12 cellular contexts compared by ENCODE assay signal in the genomic region with DNA sequence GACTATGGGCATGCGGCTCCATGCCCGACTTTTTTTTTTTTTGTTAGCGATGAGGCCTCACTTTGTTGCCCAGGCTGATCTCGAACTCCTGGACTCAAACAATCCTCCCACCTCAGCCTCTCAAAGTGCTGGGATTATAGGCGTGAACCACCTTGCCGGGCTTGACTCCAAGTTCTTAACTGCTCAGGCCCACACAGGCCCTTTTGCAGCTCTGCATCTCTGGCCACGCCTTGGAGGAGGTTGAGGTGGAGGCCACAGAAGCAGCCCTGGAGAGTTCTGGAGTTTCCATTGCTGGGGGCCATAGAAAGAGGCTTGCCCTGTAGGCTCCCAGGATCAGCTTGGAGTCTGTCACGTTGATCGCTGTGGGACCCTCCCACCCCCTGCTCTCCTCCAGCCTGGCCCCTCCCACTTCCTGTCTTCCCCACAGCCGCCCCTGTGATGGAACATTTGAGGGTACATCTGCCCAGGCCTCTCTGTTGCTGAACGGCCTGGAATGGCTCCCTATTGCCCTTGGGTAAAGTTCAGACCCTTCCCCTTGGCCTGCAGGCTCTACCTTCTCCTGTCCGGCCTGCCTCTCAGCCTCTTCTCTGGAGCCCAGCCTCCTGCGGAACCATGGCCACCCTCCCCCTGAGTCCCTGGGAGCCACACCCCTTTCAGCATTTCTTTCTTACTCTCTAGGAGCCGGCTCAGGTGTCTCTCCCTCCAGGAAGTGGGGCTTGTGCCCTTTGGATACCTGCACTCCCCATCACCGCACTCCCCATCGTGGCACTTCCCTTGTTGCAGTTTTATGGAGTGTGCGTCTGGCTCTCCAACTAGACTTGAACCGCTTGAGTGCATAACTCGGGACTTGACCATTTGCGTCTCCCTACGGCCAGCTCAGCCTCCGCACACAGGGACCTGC. TPM values are rescaled to one million over a fixed set of nuclear protein-coding genes. Genes with fewer than 3 reads are reported as not detected.
DNase-seq lines count a peak whose midpoint lies in the region; ATAC-seq, FAIRE-seq and TF ChIP-seq lines count a peak whose summit lies in the region.
"Had no signal": no experiment of that assay in that cellular context is flagged by ENCODE, and none has a peak within 500 bp of the region (broad histone marks: within the 10 kb centered on the region; RNA-seq: fewer than 3 reads in every experiment).

No MANE protein-coding gene starts in this region.

- no peaks in the 10 kb centered on the region for H3K9me3 Mint-ChIP-seq in WTC11
- H3K9me3 Mint-ChIP-seq in progenitor cell of endocrine pancreas (ENCODE audit: low read depth): no peaks in the 10 kb centered on the region

- peak; percentile 87 for ATAC-seq in WTC11
- ATAC-seq: left cardiac atrium had no signal

- H3K27me3 Mint-ChIP-seq in WTC11 (ENCODE audit: low read depth) (peaks cover 3% of the 10 kb centered on the region; the same call in 1 of the 2 replicates), progenitor cell of endocrine pancreas (no peaks in the 10 kb centered on the region)

- no peaks in the 10 kb centered on the region for H3K27me3 ChIP-seq in BLaER1
- no peaks in the 10 kb centered on the region for H3K27me3 ChIP-seq in MM.1S (replicated peaks; ENCODE audit: insufficient read depth, low read length)

- peak; percentile 84 for DNase-seq in WTC11 (ENCODE audit: low spot score)
- DNase-seq in activated naive CD8-positive, alpha-beta T cell treated with anti-CD3 and anti-CD28 coated beads, Interleukin-2, amount 50 U/mL, for 16 hours (ENCODE audit: low read depth, low spot score): peak; percentile 35
- no peak for DNase-seq in progenitor cell of endocrine pancreas (ENCODE audit: low spot score, unreplicated experiment)
- no peak for DNase-seq in GM19239 (ENCODE audit: insufficient read length, low spot score)
- DNase-seq in SHP77 treated with DMSO at 0.1 percent for 48 hours (lab: John Stamatoyannopoulos, UW): no peak
- no peak for DNase-seq in 8988T
- no peak for DNase-seq in MM.1S
- DNase-seq: left cardiac atrium, NCI-H146, SW 1271 had no signal

- H3K36me3 ChIP-seq in BLaER1 (no peaks in the 10 kb centered on the region), MM.1S (replicated peaks; ENCODE audit: insufficient read depth, low read length) (no peaks in the 10 kb centered on the region)

- H3K36me3 Mint-ChIP-seq in WTC11 (peaks cover 4% of the 10 kb centered on the region), progenitor cell of endocrine pancreas (ENCODE audit: insufficient read depth) (no peaks in the 10 kb centered on the region)

- H3K27ac ChIP-seq in BLaER1 (0 out of 2 replicates have a peak overlapping the region, but pooled peaks have one; percentile 19), MM.1S (ENCODE audit: low read length) (no peak overlapping the region)
- H3K27ac ChIP-seq: skin epidermis had no signal

- peak overlapping the region; percentile 72 for H3K4me2 ChIP-seq in BLaER1
- H3K4me2 ChIP-seq in MM.1S (ENCODE audit: low read depth, low read length): no peak overlapping the region

- H3K4me3 Mint-ChIP-seq in WTC11 (peak overlapping the region; percentile 97), progenitor cell of endocrine pancreas (ENCODE audit: low read depth) (peak overlapping the region; percentile 69)

- H3K9ac ChIP-seq in BLaER1 (no peak overlapping the region), MM.1S (ENCODE audit: low read length) (no peak overlapping the region)

- H3K4me3 ChIP-seq in BLaER1: no peak overlapping the region
- no peak overlapping the region for H3K4me3 ChIP-seq in MM.1S (ENCODE audit: low read length)
- H3K4me3 ChIP-seq: skin epidermis had no signal

- H3K4me1 ChIP-seq in BLaER1 (peaks cover 21% of the 10 kb centered on the region), MM.1S (ENCODE audit: low read length) (no peaks in the 10 kb centered on the region)

- H3K9me2 ChIP-seq in MM.1S (replicated peaks; ENCODE audit: insufficient read depth, low read length): no peaks in the 10 kb centered on the region

- peaks cover 2% of the 10 kb centered on the region; the same call in 1 of the 2 replicates for H3F3A ChIP-seq in MM.1S (ENCODE audit: insufficient read depth, low read length)

- TF ChIP-seq CTCF in WTC11 (IDR thresholded peaks at IDR 0.05) (no peak), progenitor cell of endocrine pancreas (IDR thresholded peaks at IDR 0.05; ENCODE audit: unreplicated experiment) (no peak), MM.1S (IDR thresholded peaks at IDR 0.05; ENCODE audit: low read length) (no peak)

- no peaks in the 10 kb centered on the region for H3K9me3 ChIP-seq in BLaER1
- no peaks in the 10 kb centered on the region for H3K9me3 ChIP-seq in MM.1S (replicated peaks; ENCODE audit: insufficient read depth, low read length)

- CTCF ChIA-PET in WTC11 (lab: Charles Lee): interaction anchor here (0.5 to 2.7 kb wide), 9 partner anchors 21 to 555 kb away, joined by 3 to 15 read pairs (median 3); a partner anchor contains a TSS

- no peak for FAIRE-seq in GM19239 (lab: Jason Lieb, UNC)

- no peaks in the 10 kb centered on the region for H4K20me1 ChIP-seq in BLaER1
- H4K20me1 ChIP-seq in MM.1S (ENCODE audit: insufficient read depth, low read length): no peaks in the 10 kb centered on the region

- peak overlapping the region; percentile 98 for H3K27ac Mint-ChIP-seq in WTC11
- no peak overlapping the region for H3K27ac Mint-ChIP-seq in progenitor cell of endocrine pancreas

- no peaks in the 10 kb centered on the region for H3K79me2 ChIP-seq in MM.1S (ENCODE audit: low read length)

- H2AFZ ChIP-seq in MM.1S (ENCODE audit: low read length): no peak overlapping the region

- H3K4me1 Mint-ChIP-seq in WTC11 (peaks cover 38% of the 10 kb centered on the region), progenitor cell of endocrine pancreas (ENCODE audit: low read depth) (peaks cover 10% of the 10 kb centered on the region)

- POLR2A ChIA-PET in WTC11 (lab: Charles Lee): interaction anchor here (1.0 kb wide), 1 partner anchor 112 kb away, joined by 3 read pairs; no protein-coding TSS in a partner anchor

TF ChIP-seq in WTC11, 78 proteins besides CTCF, POLR2A, EP300 and RAD21 (continues in another document):
- TF ChIP-seq, protein P1, sequence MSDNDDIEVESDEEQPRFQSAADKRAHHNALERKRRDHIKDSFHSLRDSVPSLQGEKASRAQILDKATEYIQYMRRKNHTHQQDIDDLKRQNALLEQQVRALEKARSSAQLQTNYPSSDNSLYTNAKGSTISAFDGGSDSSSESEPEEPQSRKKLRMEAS (CRISPR knock-in tag; IDR thresholded peaks at IDR 0.05): 0 out of 2 replicates have a peak, but pooled peaks have one; percentile 27
- TF ChIP-seq, protein P2, sequence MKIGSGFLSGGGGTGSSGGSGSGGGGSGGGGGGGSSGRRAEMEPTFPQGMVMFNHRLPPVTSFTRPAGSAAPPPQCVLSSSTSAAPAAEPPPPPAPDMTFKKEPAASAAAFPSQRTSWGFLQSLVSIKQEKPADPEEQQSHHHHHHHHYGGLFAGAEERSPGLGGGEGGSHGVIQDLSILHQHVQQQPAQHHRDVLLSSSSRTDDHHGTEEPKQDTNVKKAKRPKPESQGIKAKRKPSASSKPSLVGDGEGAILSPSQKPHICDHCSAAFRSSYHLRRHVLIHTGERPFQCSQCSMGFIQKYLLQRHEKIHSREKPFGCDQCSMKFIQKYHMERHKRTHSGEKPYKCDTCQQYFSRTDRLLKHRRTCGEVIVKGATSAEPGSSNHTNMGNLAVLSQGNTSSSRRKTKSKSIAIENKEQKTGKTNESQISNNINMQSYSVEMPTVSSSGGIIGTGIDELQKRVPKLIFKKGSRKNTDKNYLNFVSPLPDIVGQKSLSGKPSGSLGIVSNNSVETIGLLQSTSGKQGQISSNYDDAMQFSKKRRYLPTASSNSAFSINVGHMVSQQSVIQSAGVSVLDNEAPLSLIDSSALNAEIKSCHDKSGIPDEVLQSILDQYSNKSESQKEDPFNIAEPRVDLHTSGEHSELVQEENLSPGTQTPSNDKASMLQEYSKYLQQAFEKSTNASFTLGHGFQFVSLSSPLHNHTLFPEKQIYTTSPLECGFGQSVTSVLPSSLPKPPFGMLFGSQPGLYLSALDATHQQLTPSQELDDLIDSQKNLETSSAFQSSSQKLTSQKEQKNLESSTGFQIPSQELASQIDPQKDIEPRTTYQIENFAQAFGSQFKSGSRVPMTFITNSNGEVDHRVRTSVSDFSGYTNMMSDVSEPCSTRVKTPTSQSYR (CRISPR knock-in tag; IDR thresholded peaks at IDR 0.05): 0 out of 2 replicates have a peak, but pooled peaks have one; percentile 34
- TF ChIP-seq ETV6 (CRISPR knock-in tag; IDR thresholded peaks at IDR 0.05) (peak; percentile 39; the same call in 1 of the 2 replicates), ZNF396 (CRISPR knock-in tag; IDR thresholded peaks at IDR 0.05; ENCODE audit: borderline replicate concordance) (0 out of 2 replicates have a peak, but pooled peaks have one; percentile 8), CREM (CRISPR knock-in tag; IDR thresholded peaks at IDR 0.05) (no peak), RELA (CRISPR knock-in tag; IDR thresholded peaks at IDR 0.05; ENCODE audit: borderline replicate concordance) (no peak), ZBTB21 (CRISPR knock-in tag; IDR thresholded peaks at IDR 0.05; ENCODE audit: borderline replicate concordance) (no peak)
- TF ChIP-seq, protein P3, sequence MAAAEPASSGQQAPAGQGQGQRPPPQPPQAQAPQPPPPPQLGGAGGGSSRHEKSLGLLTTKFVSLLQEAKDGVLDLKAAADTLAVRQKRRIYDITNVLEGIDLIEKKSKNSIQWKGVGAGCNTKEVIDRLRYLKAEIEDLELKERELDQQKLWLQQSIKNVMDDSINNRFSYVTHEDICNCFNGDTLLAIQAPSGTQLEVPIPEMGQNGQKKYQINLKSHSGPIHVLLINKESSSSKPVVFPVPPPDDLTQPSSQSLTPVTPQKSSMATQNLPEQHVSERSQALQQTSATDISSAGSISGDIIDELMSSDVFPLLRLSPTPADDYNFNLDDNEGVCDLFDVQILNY (CRISPR knock-in tag; IDR thresholded peaks at IDR 0.05): no peak

RNA-seq across cellular contexts. Expression of a gene that starts 30.4 kb away (rescaled TPM):
- total RNA-seq in WTC11 (2021) (4.6 to 5.9 TPM (median 5.1 TPM) in 3 replicates), progenitor cell of endocrine pancreas (21.8 and 22.6 TPM in 2 replicates)

Comparison
In these comparisons a context has a peak if more than half of its experiments do, and no peak if none do; other contexts are left out.
1. DNase-seq: peak in WTC11 (single experiment) and activated naive CD8-positive, alpha-beta T cell treated with anti-CD3 and anti-CD28 coated beads, Interleukin-2, amount 50 U/mL, for 16 hours (single experiment); none in progenitor cell of endocrine pancreas (single experiment), GM19239 (single experiment), SHP77 treated with DMSO at 0.1 percent for 48 hours (single experiment), 8988T (single experiment) and MM.1S (single experiment).